9 cellular contexts compared by ENCODE assay signal in genomic region chr6:37177083-37177949, GRCh38. TPM values are rescaled to one million over a fixed set of nuclear protein-coding genes. Genes with fewer than 3 reads are reported as not detected.
DNase-seq lines count a peak whose midpoint lies in the region; ATAC-seq and TF ChIP-seq lines count a peak whose summit lies in the region.
"Had no signal": no experiment of that assay in that cellular context is flagged by ENCODE, and none has a peak within 500 bp of the region (broad histone marks: within the 10 kb centered on the region; RNA-seq: fewer than 3 reads in every experiment).

No MANE protein-coding gene starts in this region.

- H3K79me2 ChIP-seq in fibroblast of lung (ENCODE audit: control insufficient read depth, insufficient read depth, low read length): peaks cover 5% of the 10 kb centered on the region

- H3K36me3 ChIP-seq in fibroblast of lung (ENCODE audit: control insufficient read depth, insufficient read depth, low read length) (peaks cover 12% of the 10 kb centered on the region), MG63 (peaks cover 34% of the 10 kb centered on the region)

- TF ChIP-seq CTCF in fibroblast of lung (conservative IDR thresholded peaks at IDR 0.05 in 1 of 2, IDR thresholded peaks at IDR 0.05 in 1 of 2; ENCODE audit: low read depth in 1 of 2, low read length in 2 of 2) (peak; percentile 2 to 5), GM10266 (IDR thresholded peaks at IDR 0.05; ENCODE audit: control insufficient read depth, insufficient read depth, low read depth, missing control alignments) (no peak)

- no peak overlapping the region for H3K4me3 Mint-ChIP-seq in stimulated activated naive CD8-positive, alpha-beta T cell treated with anti-CD3 and anti-CD28 coated beads, Interleukin-15, Interleukin-2, amounts not matched to agents 100 ng/mL and 50 ng/mL, for 24 hours

- H3K4me3 ChIP-seq in fibroblast of lung (replicated peaks in 1 of 4; ENCODE audit: control extremely low read depth in 1 of 4, insufficient read depth in 1 of 4, low read depth in 3 of 4, low read length in 4 of 4): no peak overlapping the region
- no peak overlapping the region for H3K4me3 ChIP-seq in MG63

- H3K4me2 ChIP-seq in fibroblast of lung (ENCODE audit: extremely low read depth, insufficient read depth, low read length): no peak overlapping the region

- no peaks in the 10 kb centered on the region for H3K9me3 ChIP-seq in fibroblast of lung (ENCODE audit: control insufficient read depth, insufficient read depth, low read depth, low read length)
- H3K9me3 ChIP-seq in MG63: no peaks in the 10 kb centered on the region

- H3K36me3 Mint-ChIP-seq in stimulated activated naive CD8-positive, alpha-beta T cell treated with anti-CD3 and anti-CD28 coated beads, Interleukin-15, Interleukin-2, amounts not matched to agents 100 ng/mL and 50 ng/mL, for 24 hours (ENCODE audit: low read depth): peaks cover 46% of the 10 kb centered on the region

- H3K4me1 ChIP-seq in fibroblast of lung (ENCODE audit: control insufficient read depth, extremely low read depth, insufficient read depth, low read length): no peaks in the 10 kb centered on the region

- H3K9me3 Mint-ChIP-seq in stimulated activated naive CD8-positive, alpha-beta T cell treated with anti-CD3 and anti-CD28 coated beads, Interleukin-15, Interleukin-2, amounts not matched to agents 100 ng/mL and 50 ng/mL, for 24 hours: no peaks in the 10 kb centered on the region

- DNase-seq in stimulated activated naive CD8-positive, alpha-beta T cell treated with anti-CD3 and anti-CD28 coated beads, Interleukin-15, Interleukin-2, amounts not matched to agents 100 U/mL and 50 U/mL, for 24 hours: no peak
- DNase-seq in SKM-1 treated with dmso at 0.1 percent for 144 hours (lab: John Stamatoyannopoulos, UW; ENCODE audit: unreplicated experiment) (peak; percentile 52), fibroblast of lung (ENCODE audit: low read depth in 2 of 2) (no peak), MG63 (no peak), GM10266 (ENCODE audit: extremely low spot score) (no peak), NCI-H1105 (lab: John Stamatoyannopoulos, UW) (no peak)

- no peak overlapping the region for H2AFZ ChIP-seq in fibroblast of lung (ENCODE audit: low read length)

- no peak for ATAC-seq in stimulated activated naive CD8-positive, alpha-beta T cell treated with anti-CD3 and anti-CD28 coated beads, Interleukin-15, Interleukin-2, amounts not matched to agents 100 U/mL and 50 U/mL, for 24 hours
- no peak for ATAC-seq in GM21390 (IDR thresholded peaks at IDR 0.05; ENCODE audit: unreplicated experiment)

- no peak overlapping the region for H3K27ac ChIP-seq in fibroblast of lung (ENCODE audit: insufficient read depth, low read length)
- H3K27ac ChIP-seq: C4-2B had no signal

- no peaks in the 10 kb centered on the region for H3K27me3 Mint-ChIP-seq in stimulated activated naive CD8-positive, alpha-beta T cell treated with anti-CD3 and anti-CD28 coated beads, Interleukin-15, Interleukin-2, amounts not matched to agents 100 ng/mL and 50 ng/mL, for 24 hours

- peak overlapping the region; percentile 63 for H3K27ac Mint-ChIP-seq in stimulated activated naive CD8-positive, alpha-beta T cell treated with anti-CD3 and anti-CD28 coated beads, Interleukin-15, Interleukin-2, amounts not matched to agents 100 ng/mL and 50 ng/mL, for 24 hours

- no peaks in the 10 kb centered on the region for H3K27me3 ChIP-seq in fibroblast of lung (ENCODE audit: control insufficient read depth, insufficient read depth, low read length)
- H3K27me3 ChIP-seq in MG63: no peaks in the 10 kb centered on the region

- peaks cover 69% of the 10 kb centered on the region for H3K4me1 Mint-ChIP-seq in stimulated activated naive CD8-positive, alpha-beta T cell treated with anti-CD3 and anti-CD28 coated beads, Interleukin-15, Interleukin-2, amounts not matched to agents 100 ng/mL and 50 ng/mL, for 24 hours (ENCODE audit: low read depth)

- H4K20me1 ChIP-seq in fibroblast of lung (ENCODE audit: control insufficient read depth, extremely low read depth, insufficient read depth, low read length): no peaks in the 10 kb centered on the region

- no peak overlapping the region for H3K9ac ChIP-seq in fibroblast of lung (ENCODE audit: insufficient read depth, low read length)

RNA-seq across cellular contexts. Expression of gene PIM1, which starts 7.4 kb away (rescaled TPM):
- 22.8 and 25.7 TPM in 2 replicates for total RNA-seq in fibroblast of lung
- polyA plus RNA-seq in fibroblast of lung: 13.4 and 13.8 TPM in 2 replicates
- 16.7 and 20.5 TPM in 2 replicates for polyA plus RNA-seq in fibroblast of lung (2012)
- 31.2 and 45.0 TPM in 2 replicates for polyA minus RNA-seq in fibroblast of lung (ENCODE audit: low replicate concordance)
- 13.0 and 18.9 TPM in 2 replicates for total RNA-seq in MG63 (2014; rRNA removed; shearing (Covaris generic); ENCODE audit: low replicate concordance)
